ENCODE assay signal across 31 cellular contexts in the genomic region with DNA sequence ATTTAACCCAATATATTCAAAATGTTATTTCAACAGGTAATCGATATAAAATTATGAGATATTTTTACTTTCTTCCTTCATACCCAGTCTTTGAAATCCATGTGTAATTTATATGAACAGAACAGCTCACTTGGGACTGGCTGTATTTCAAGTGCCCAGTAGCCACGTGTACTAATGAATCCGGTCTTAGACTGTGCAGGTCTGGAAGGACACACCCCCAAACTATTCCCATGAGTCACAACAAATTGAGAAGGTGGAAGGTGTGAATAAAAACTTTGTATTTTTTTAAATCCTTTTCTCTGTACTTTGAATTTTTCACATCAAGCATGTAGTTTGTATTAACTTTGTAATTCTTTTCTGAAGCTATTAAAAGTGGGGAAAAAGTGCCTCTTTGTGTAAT. TPM values are rescaled to one million over a fixed set of nuclear protein-coding genes. Genes with fewer than 3 reads are reported as not detected.
A peak's percentile ranks its signal among the peaks of the same experiment; 100 is the strongest.
DNase-seq lines count a peak whose midpoint lies in the region; ATAC-seq and TF ChIP-seq lines count a peak whose summit lies in the region.
"Had no signal": no experiment of that assay in that cellular context is flagged by ENCODE, and none has a peak within 500 bp of the region (broad histone marks: within the 10 kb centered on the region; RNA-seq: fewer than 3 reads in every experiment).

No MANE protein-coding gene starts in this region.

- no peak overlapping the region for H3K27ac Mint-ChIP-seq in stimulated activated effector memory CD8-positive, alpha-beta T cell treated with anti-CD3 and anti-CD28 coated beads, Interleukin-12 subunit alpha, Interleukin-12 subunit beta, amount 100 ng/mL, for 72 hours
- H3K27ac Mint-ChIP-seq: activated naive CD4-positive, alpha-beta T cell treated with anti-CD3 and anti-CD28 coated beads for 36 hours; activated T-cell treated with anti-CD3 and anti-CD28 coated beads, Interleukin-2, amount 50 U/mL, for 72 hours had no signal

- H3K27me3 ChIP-seq in smooth muscle cell (ENCODE audit: low read depth): no peaks in the 10 kb centered on the region
- H3K27me3 ChIP-seq: heart left ventricle had no signal

- H3K4me1 Mint-ChIP-seq in stimulated activated effector memory CD8-positive, alpha-beta T cell treated with anti-CD3 and anti-CD28 coated beads, Interleukin-12 subunit alpha, Interleukin-12 subunit beta, amount 100 ng/mL, for 72 hours: no peaks in the 10 kb centered on the region

- WGBS in smooth muscle cell (ENCODE audit: low lambda C conversion rate): 76% methylated on average over 3 of the region's 3 CpGs

- peak overlapping the region; percentile 4 for H3K27ac ChIP-seq in smooth muscle cell (ENCODE audit: low read depth)
- H3K27ac ChIP-seq: C4-2B, GM23248, heart left ventricle, KMS-11, left ventricle myocardium inferior, SK-N-MC, thoracic aorta had no signal

- H3K36me3 ChIP-seq in smooth muscle cell (ENCODE audit: low read depth): no peaks in the 10 kb centered on the region
- H3K36me3 ChIP-seq: heart left ventricle, left ventricle myocardium inferior, thoracic aorta had no signal

- H3K4me3 Mint-ChIP-seq in stimulated activated effector memory CD8-positive, alpha-beta T cell treated with anti-CD3 and anti-CD28 coated beads, Interleukin-12 subunit alpha, Interleukin-12 subunit beta, amount 100 ng/mL, for 72 hours: no peak overlapping the region
- H3K4me3 Mint-ChIP-seq: activated naive CD4-positive, alpha-beta T cell treated with anti-CD3 and anti-CD28 coated beads for 36 hours; activated T-cell treated with anti-CD3 and anti-CD28 coated beads, Interleukin-2, amount 50 U/mL, for 72 hours had no signal

- H3K36me3 Mint-ChIP-seq in stimulated activated effector memory CD8-positive, alpha-beta T cell treated with anti-CD3 and anti-CD28 coated beads, Interleukin-12 subunit alpha, Interleukin-12 subunit beta, amount 100 ng/mL, for 72 hours: no peaks in the 10 kb centered on the region

- no peaks in the 10 kb centered on the region for H3K9me3 Mint-ChIP-seq in stimulated activated effector memory CD8-positive, alpha-beta T cell treated with anti-CD3 and anti-CD28 coated beads, Interleukin-12 subunit alpha, Interleukin-12 subunit beta, amount 100 ng/mL, for 72 hours
- H3K9me3 Mint-ChIP-seq: activated naive CD4-positive, alpha-beta T cell treated with anti-CD3 and anti-CD28 coated beads for 36 hours; activated T-cell treated with anti-CD3 and anti-CD28 coated beads, Interleukin-2, amount 50 U/mL, for 72 hours; nephron had no signal

- TF ChIP-seq CTCF in smooth muscle cell (IDR thresholded peaks at IDR 0.05; ENCODE audit: borderline replicate concordance, insufficient read depth, poor library complexity, severe bottlenecking): no peak

- H2AFZ ChIP-seq in smooth muscle cell (ENCODE audit: low read depth): no peak overlapping the region
- H2AFZ ChIP-seq: GM23248 had no signal

- H3K9me3 ChIP-seq in smooth muscle cell (replicated peaks; ENCODE audit: low read depth): no peaks in the 10 kb centered on the region
- H3K9me3 ChIP-seq: heart left ventricle, left ventricle myocardium inferior, thoracic aorta had no signal

- ATAC-seq in GM18870 (IDR thresholded peaks at IDR 0.05; ENCODE audit: unreplicated experiment): no peak
- no peak for ATAC-seq in stimulated activated effector memory CD8-positive, alpha-beta T cell treated with anti-CD3 and anti-CD28 coated beads, Interleukin-12 subunit alpha, Interleukin-12 subunit beta, amount 100 ng/mL, for 72 hours
- ATAC-seq in GM18858 (IDR thresholded peaks at IDR 0.05; ENCODE audit: unreplicated experiment): no peak
- ATAC-seq: activated T-cell treated with anti-CD3 and anti-CD28 coated beads, Interleukin-2, amount 50 U/mL, for 72 hours; heart left ventricle; right cardiac atrium; stimulated activated naive CD8-positive, alpha-beta T cell treated with anti-CD3 and anti-CD28 coated beads, Interleukin-15, Interleukin-2, amounts not matched to agents 100 U/mL and 50 U/mL, for 24 hours had no signal

- no peaks in the 10 kb centered on the region for H3K79me2 ChIP-seq in smooth muscle cell (ENCODE audit: low read depth)

- H3K4me1 ChIP-seq in smooth muscle cell (ENCODE audit: low read depth): no peaks in the 10 kb centered on the region

- no peak overlapping the region for H3K4me3 ChIP-seq in smooth muscle cell
- H3K4me3 ChIP-seq: GM23248, heart left ventricle, left ventricle myocardium inferior, SK-N-MC, thoracic aorta had no signal

- H3K4me2 ChIP-seq in smooth muscle cell: no peak overlapping the region
- H3K4me2 ChIP-seq: KMS-11 had no signal

- DNase-seq in HPDE6-E6E7 (ENCODE audit: extremely low spot score) (peak; percentile 82), amniotic epithelial cell (ENCODE audit: low read depth) (peak; percentile 16), glomerular visceral epithelial cell (ENCODE audit: extremely low spot score) (peak; percentile 31), smooth muscle cell (lab: John Stamatoyannopoulos, UW; ENCODE audit: unreplicated experiment) (no peak), activated gamma-delta T cell (lab: John Stamatoyannopoulos, UW) (no peak)
- no peak for DNase-seq in stimulated activated effector memory CD8-positive, alpha-beta T cell treated with anti-CD3 and anti-CD28 coated beads, Interleukin-12 subunit alpha, Interleukin-12 subunit beta, amount 100 ng/mL, for 72 hours (ENCODE audit: low spot score in 2 of 2)
- DNase-seq: activated CD4-positive, alpha-beta T cell treated with anti-CD3 and anti-CD28 coated beads for 4 hours; activated naive CD4-positive, alpha-beta T cell treated with anti-CD3 and anti-CD28 coated beads for 36 hours; activated T-cell treated with anti-CD3 and anti-CD28 coated beads, Interleukin-2, amount 50 U/mL, for 72 hours; amniotic stem cell; dermis blood vessel endothelial cell; GM23248; heart left ventricle; left ventricle myocardium inferior; NCI-H187; NCI-H2171 treated with DMSO at 0.1 percent for 48 hours; NCI-H526; right cardiac atrium; stimulated activated CD4-positive, alpha-beta T cell treated with anti-CD3 and anti-CD28 coated beads, Interleukin-12 subunit alpha, Interleukin-12 subunit beta, amount 100 ng/mL, for 4 hours; stimulated activated CD4-positive, alpha-beta T cell treated with anti-CD3 and anti-CD28 coated beads, Interleukin-4, amount 100 ng/mL, for 4 hours; stimulated activated naive CD8-positive, alpha-beta T cell treated with anti-CD3 and anti-CD28 coated beads, Interleukin-15, Interleukin-2, amounts not matched to agents 100 U/mL and 50 U/mL, for 24 hours had no signal

- H4K20me1 ChIP-seq in smooth muscle cell (ENCODE audit: low read depth): no peaks in the 10 kb centered on the region

- no peaks in the 10 kb centered on the region for H3F3A ChIP-seq in smooth muscle cell (ENCODE audit: low read depth)

- no peak overlapping the region for H3K9ac ChIP-seq in smooth muscle cell (ENCODE audit: low read depth)
- H3K9ac ChIP-seq: GM23248, KMS-11 had no signal

RNA-seq across cellular contexts. Expression of gene UNC5CL, which starts 2.8 kb away (rescaled TPM):
- 0.63 and 3.4 TPM in 2 replicates for total RNA-seq in smooth muscle cell
- 1.1 and 1.3 TPM in 2 replicates for polyA plus RNA-seq in smooth muscle cell
- total RNA-seq: GM23248 had no signal
- polyA plus RNA-seq: GM23248 had no signal

RNA-seq across cellular contexts. Expression of gene TSPO2, which starts 6.1 kb away (rescaled TPM):
- not detected in 2 replicates for total RNA-seq in smooth muscle cell
- polyA plus RNA-seq in smooth muscle cell: not detected in 2 replicates
- total RNA-seq: activated naive CD4-positive, alpha-beta T cell treated with anti-CD3 and anti-CD28 coated beads for 36 hours; activated T-cell treated with anti-CD3 and anti-CD28 coated beads, Interleukin-2, amount 50 U/mL, for 72 hours; dermis blood vessel endothelial cell; GM23248; heart left ventricle; left ventricle myocardium inferior; mononuclear cell; osteocyte; right cardiac atrium; T-helper 2 cell treated with Interferon-gamma antibody and Interleukin-4, amounts not matched to agents 100 ng/mL and 5 ng/mL, for 36 hours; thoracic aorta had no signal
- polyA plus RNA-seq: GM23248, heart left ventricle, right cardiac atrium had no signal

RNA-seq across cellular contexts. Expression of gene APOBEC2, which starts 16.8 kb away (rescaled TPM):
- 1.0 TPM in 1 of 2 replicates, not detected in the other for total RNA-seq in smooth muscle cell
- 1.2 and 1.6 TPM in 2 replicates for polyA plus RNA-seq in smooth muscle cell
- total RNA-seq: activated naive CD4-positive, alpha-beta T cell treated with anti-CD3 and anti-CD28 coated beads for 36 hours; activated T-cell treated with anti-CD3 and anti-CD28 coated beads, Interleukin-2, amount 50 U/mL, for 72 hours; dermis blood vessel endothelial cell; GM23248; mononuclear cell; osteocyte; T-helper 2 cell treated with Interferon-gamma antibody and Interleukin-4, amounts not matched to agents 100 ng/mL and 5 ng/mL, for 36 hours; thoracic aorta had no signal
- polyA plus RNA-seq: GM23248 had no signal

RNA-seq across cellular contexts. Expression of gene OARD1, which starts 36.0 kb away (rescaled TPM):
- total RNA-seq in smooth muscle cell: 15.0 and 18.5 TPM in 2 replicates
- 21.2 and 27.2 TPM in 2 replicates for polyA plus RNA-seq in smooth muscle cell

RNA-seq across cellular contexts. Expression of gene NFYA, which starts 36.6 kb away (rescaled TPM):
- total RNA-seq in smooth muscle cell: 40.2 and 43.5 TPM in 2 replicates
- 20.6 and 22.4 TPM in 2 replicates for polyA plus RNA-seq in smooth muscle cell

Comparison
In these comparisons a context has a peak if more than half of its experiments do, and no peak if none do; other contexts are left out.
1. DNase-seq: peak in HPDE6-E6E7 (single experiment), amniotic epithelial cell (single experiment) and glomerular visceral epithelial cell (single experiment); none in smooth muscle cell (single experiment), stimulated activated effector memory CD8-positive, alpha-beta T cell treated with anti-CD3 and anti-CD28 coated beads, Interleukin-12 subunit alpha, Interleukin-12 subunit beta, amount 100 ng/mL, for 72 hours (0 of 2) and activated gamma-delta T cell (single experiment).